In genomic region chr20:17571967-17572638, GRCh38 we compare ENCODE assay signal across 11 cellular contexts. TPM values are rescaled to one million over a fixed set of nuclear protein-coding genes. Genes with fewer than 3 reads are reported as not detected.
DNase-seq lines count a peak whose midpoint lies in the region; ATAC-seq, FAIRE-seq and TF ChIP-seq lines count a peak whose summit lies in the region.
"Had no signal": no experiment of that assay in that cellular context is flagged by ENCODE, and none has a peak within 500 bp of the region (broad histone marks: within the 10 kb centered on the region; RNA-seq: fewer than 3 reads in every experiment).

No MANE protein-coding gene starts in this region.

- H3K27me3 ChIP-seq in SK-N-SH (ENCODE audit: insufficient read depth), result no peaks in the 10 kb centered on the region
- H3K27me3 ChIP-seq in Peyer's patch, result no peaks in the 10 kb centered on the region
- H3K27me3 ChIP-seq in foreskin keratinocyte, result no peaks in the 10 kb centered on the region
- no peaks in the 10 kb centered on the region for H3K27me3 ChIP-seq in small intestine (ENCODE audit: control insufficient read depth in 2 of 2, insufficient read depth in 2 of 2, low read length in 2 of 2)
- no peaks in the 10 kb centered on the region for H3K27me3 ChIP-seq in mesendoderm (ENCODE audit: insufficient read depth, low read length, poor library complexity)
- H3K27me3 ChIP-seq: tibial nerve had no signal

- H3K23ac ChIP-seq in mesendoderm (ENCODE audit: low read length), result no peak overlapping the region

- no peak overlapping the region for H3K18ac ChIP-seq in mesendoderm (ENCODE audit: low read length)

- peak overlapping the region; percentile 84 for H3K4me2 ChIP-seq in SK-N-SH
- H3K4me2 ChIP-seq in mesendoderm (ENCODE audit: low read length), result no peak overlapping the region

- no peak for FAIRE-seq in small intestine (lab: Jason Lieb, UNC)
- FAIRE-seq in GM19239 (lab: Jason Lieb, UNC), result no peak

- no peaks in the 10 kb centered on the region for H3K9me2 ChIP-seq in SK-N-SH

- peaks cover 69% of the 10 kb centered on the region for H4K20me1 ChIP-seq in SK-N-SH (ENCODE audit: insufficient read depth)

- DNase-seq in SK-N-SH (no peak), Peyer's patch (no peak), foreskin keratinocyte (no peak), small intestine (peak; percentile 31), mesendoderm (no peak), GM19239 (ENCODE audit: insufficient read length, low spot score) (no peak)
- no peak for DNase-seq in NK-92 treated with Interleukin-12 subunit alpha and Interleukin-12 subunit beta, amount 100 ng/mL, for 24 hours (lab: John Stamatoyannopoulos, UW)

- no peak overlapping the region for H3K56ac ChIP-seq in mesendoderm (ENCODE audit: low read length)

- 73% methylated on average over 8 of the region's 8 CpGs for WGBS in SK-N-SH (ENCODE audit: low lambda C conversion rate)
- 19 to 45% (median 31%) methylated on average over 8 of the region's 8 CpGs for WGBS in small intestine, 3 donors
- WGBS in mesendoderm (ENCODE audit: extremely low coverage, insufficient coverage, low lambda C conversion rate), result no CpG with 5 or more reads among the region's 8 CpGs

- TF ChIP-seq RAD21 in SK-N-SH (IDR thresholded peaks at IDR 0.05; ENCODE audit: low read length), result no peak

- H3K4me3 ChIP-seq in SK-N-SH (ENCODE audit: low read depth in 2 of 2, low read length in 1 of 2), result peak overlapping the region; percentile 92 to 97; a peak in 3 of 4 replicates
- H3K4me3 ChIP-seq in Peyer's patch, result peak overlapping the region in 2 of 4 donors; percentile 8 to 90
- H3K4me3 ChIP-seq in small intestine (ENCODE audit: low read depth in 1 of 2, low read length in 2 of 2), result no peak overlapping the region
- H3K4me3 ChIP-seq in mesendoderm (ENCODE audit: low read length), result no peak overlapping the region
- H3K4me3 ChIP-seq: mucosa of descending colon had no signal

- peaks cover 76% of the 10 kb centered on the region for H3K79me2 ChIP-seq in SK-N-SH (ENCODE audit: insufficient read depth)
- peaks cover 45% of the 10 kb centered on the region for H3K79me2 ChIP-seq in mesendoderm (ENCODE audit: control insufficient read depth, insufficient read depth, low read length)

- no peak overlapping the region for H3K4ac ChIP-seq in mesendoderm (ENCODE audit: low read depth, low read length)

- H2BK120ac ChIP-seq in mesendoderm (ENCODE audit: low read depth, low read length), result no peak overlapping the region

- CTCF ChIA-PET in SK-N-SH (lab: Yijun Ruan, JAX), result interaction anchor here (1.0 to 3.3 kb wide), 7 partner anchors 20 to 367 kb away, joined by 3 to 16 read pairs (median 4); no protein-coding TSS in a partner anchor

- H4K8ac ChIP-seq in mesendoderm (ENCODE audit: low read depth, low read length), result no peak overlapping the region

- H2AK5ac ChIP-seq in mesendoderm (ENCODE audit: low read length), result no peak overlapping the region

- peaks cover 4% of the 10 kb centered on the region for H3K79me1 ChIP-seq in mesendoderm (ENCODE audit: low read length)

- ATAC-seq in SK-N-SH treated with all-trans-retinoic acid at 6 μM for 48 hours (no peak), foreskin keratinocyte (no peak)
- ATAC-seq: mucosa of descending colon had no signal

- POLR2A ChIA-PET in SK-N-SH (lab: Yijun Ruan, JAX), result no interaction called here

- H3K9ac ChIP-seq in SK-N-SH, result peak overlapping the region; percentile 95; the same call in 1 of the 2 replicates
- H3K9ac ChIP-seq in mesendoderm (ENCODE audit: low read length), result no peak overlapping the region

- H3K27ac ChIP-seq in SK-N-SH (ENCODE audit: low read depth in 2 of 2, low read length in 1 of 2) (peak overlapping the region in 1 of 2 experiments; percentile 5; a peak in 1 of 4 replicates), Peyer's patch (peak overlapping the region in 3 of 4 donors; percentile 38 to 98 (median 93)), foreskin keratinocyte (peak overlapping the region; percentile 88), small intestine (ENCODE audit: low read depth in 1 of 2, low read length in 1 of 2) (peak overlapping the region; percentile 20 to 64), mesendoderm (ENCODE audit: low read depth, low read length) (no peak overlapping the region)
- H3K27ac ChIP-seq: C4-2B had no signal

- H3K4me1 ChIP-seq in SK-N-SH (ENCODE audit: control insufficient read depth in 1 of 2, insufficient read depth in 2 of 2, low read depth in 1 of 2, low read length in 1 of 2) (peaks cover 0 to 3% of the 10 kb centered on the region in 2 experiments; a peak in 2 of 4 replicates), Peyer's patch (peaks cover 0 to 31% (median 2%) of the 10 kb centered on the region in 4 donors), foreskin keratinocyte (peaks cover 16% of the 10 kb centered on the region), small intestine (ENCODE audit: control insufficient read depth in 2 of 2, insufficient read depth in 1 of 2, low read depth in 1 of 2, low read length in 1 of 2) (peaks cover 3 to 12% of the 10 kb centered on the region in 2 donors), mesendoderm (ENCODE audit: control insufficient read depth, low read depth, low read length) (peaks cover 6% of the 10 kb centered on the region)

- no peak for TF ChIP-seq EP300 in SK-N-SH (IDR thresholded peaks at IDR 0.05; ENCODE audit: borderline replicate concordance in 1 of 2, low read depth in 1 of 2, low read length in 1 of 2)

- no peak overlapping the region for H2AFZ ChIP-seq in SK-N-SH (ENCODE audit: low read depth)

- TF ChIP-seq CTCF in SK-N-SH (IDR thresholded peaks at IDR 0.05) (no peak), Peyer's patch (IDR thresholded peaks at IDR 0.05) (no peak), foreskin keratinocyte (conservative IDR thresholded peaks at IDR 0.05) (no peak)

- H2BK15ac ChIP-seq in mesendoderm (replicated peaks; ENCODE audit: low read depth), result no peak overlapping the region

- H3K36me3 ChIP-seq in SK-N-SH (replicated peaks in 1 of 2; ENCODE audit: control insufficient read depth in 1 of 2, insufficient read depth in 2 of 2, low read length in 1 of 2) (peaks cover 3 to 24% of the 10 kb centered on the region in 2 experiments), Peyer's patch (no peaks in the 10 kb centered on the region), small intestine (ENCODE audit: control insufficient read depth in 2 of 2, insufficient read depth in 2 of 2, low read length in 2 of 2) (peaks cover 0 to 3% of the 10 kb centered on the region in 2 donors), mesendoderm (ENCODE audit: control insufficient read depth, insufficient read depth, low read length) (no peaks in the 10 kb centered on the region)
- H3K36me3 ChIP-seq: tibial nerve had no signal

- no peak overlapping the region for H4K5ac ChIP-seq in mesendoderm (ENCODE audit: low read length)

- H2BK5ac ChIP-seq in mesendoderm (ENCODE audit: low read length), result no peak overlapping the region

- peaks cover 19% of the 10 kb centered on the region for H3F3A ChIP-seq in SK-N-SH (replicated peaks; ENCODE audit: insufficient read depth)

- TF ChIP-seq POLR2A in Peyer's patch (IDR thresholded peaks at IDR 0.05), result no peak

- no peaks in the 10 kb centered on the region for H3K9me3 ChIP-seq in SK-N-SH
- no peaks in the 10 kb centered on the region for H3K9me3 ChIP-seq in Peyer's patch
- no peaks in the 10 kb centered on the region for H3K9me3 ChIP-seq in small intestine (ENCODE audit: control insufficient read depth, low read depth)
- H3K9me3 ChIP-seq: mucosa of descending colon, tibial nerve had no signal

TF ChIP-seq in SK-N-SH, 30 proteins besides CTCF, POLR2A, EP300 and RAD21 (continues in another document):
- TF ChIP-seq RXRA (IDR thresholded peaks at IDR 0.05; ENCODE audit: borderline replicate concordance, low read depth) (no peak), NFIC (IDR thresholded peaks at IDR 0.05; ENCODE audit: borderline replicate concordance) (no peak), FOXJ3 (CRISPR knock-in tag; IDR thresholded peaks at IDR 0.05) (no peak)
- TF ChIP-seq, protein P1, sequence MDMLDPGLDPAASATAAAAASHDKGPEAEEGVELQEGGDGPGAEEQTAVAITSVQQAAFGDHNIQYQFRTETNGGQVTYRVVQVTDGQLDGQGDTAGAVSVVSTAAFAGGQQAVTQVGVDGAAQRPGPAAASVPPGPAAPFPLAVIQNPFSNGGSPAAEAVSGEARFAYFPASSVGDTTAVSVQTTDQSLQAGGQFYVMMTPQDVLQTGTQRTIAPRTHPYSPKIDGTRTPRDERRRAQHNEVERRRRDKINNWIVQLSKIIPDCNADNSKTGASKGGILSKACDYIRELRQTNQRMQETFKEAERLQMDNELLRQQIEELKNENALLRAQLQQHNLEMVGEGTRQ (IDR thresholded peaks at IDR 0.05; ENCODE audit: borderline replicate concordance, low read depth, low read length), result no peak

TF ChIP-seq in SK-N-SH treated with all-trans-retinoic acid at 6 μM for 48 hours, 23 proteins besides CTCF, POLR2A, EP300 and RAD21 (continues in another document):
- no peak for TF ChIP-seq CSDC2 (CRISPR knock-in tag; IDR thresholded peaks at IDR 0.05)
- no peak for TF ChIP-seq ZNF8 (CRISPR knock-in tag; IDR thresholded peaks at IDR 0.05)
- TF ChIP-seq BACH2 (CRISPR knock-in tag; IDR thresholded peaks at IDR 0.05; ENCODE audit: borderline replicate concordance), result no peak
- TF ChIP-seq TOX (CRISPR knock-in tag; IDR thresholded peaks at IDR 0.05; ENCODE audit: borderline replicate concordance), result no peak
- TF ChIP-seq ESRRG (CRISPR knock-in tag; IDR thresholded peaks at IDR 0.05), result no peak
- TF ChIP-seq PPARA (CRISPR knock-in tag; IDR thresholded peaks at IDR 0.05; ENCODE audit: borderline replicate concordance), result no peak
- no peak for TF ChIP-seq ZNF565 (CRISPR knock-in tag; conservative IDR thresholded peaks at IDR 0.05; ENCODE audit: low read depth)
- no peak for TF ChIP-seq ZNF70 (CRISPR knock-in tag; IDR thresholded peaks at IDR 0.05)
- no peak for TF ChIP-seq OSR1 (CRISPR knock-in tag; IDR thresholded peaks at IDR 0.05)

RNA-seq across cellular contexts. Expression of gene DSTN, which starts 2.2 kb away (rescaled TPM):
- polyA plus RNA-seq in SK-N-SH (2012; rRNA removed), result 151 and 167 TPM in 2 replicates
- 249 and 348 TPM in 2 replicates for polyA plus RNA-seq in SK-N-SH (2012; cell fraction: cytosol; rRNA removed)
- 57.6 and 74.2 TPM in 2 replicates for polyA plus RNA-seq in SK-N-SH (2012; cell fraction: nucleus; rRNA removed)
- 100 to 1,000 TPM; 111 to 151 (median 117) TPM for total RNA-seq in Peyer's patch
- total RNA-seq in foreskin keratinocyte, result 398 and 412 TPM in 2 replicates
- polyA plus RNA-seq in foreskin keratinocyte, result 428 and 454 TPM in 2 replicates
- 100 to 1,000 TPM; 145 to 360 (median 189) TPM for polyA plus RNA-seq in small intestine
- 278 TPM for polyA plus RNA-seq in mesendoderm (2013, experiment 1 of 2)
- polyA plus RNA-seq in mesendoderm (2013, experiment 2 of 2), result 278 TPM

RNA-seq across cellular contexts. Expression of gene BFSP1, which starts 40.9 kb away (rescaled TPM):
- polyA plus RNA-seq in SK-N-SH (2012; rRNA removed) (6.7 and 7.1 TPM in 2 replicates), foreskin keratinocyte (1.3 and 1.5 TPM in 2 replicates), small intestine (under 1 TPM in 1 of 3 donors, not detected in 2; 0.49 TPM)
- polyA plus RNA-seq in SK-N-SH (2012; cell fraction: cytosol; rRNA removed), result 8.9 and 9.2 TPM in 2 replicates
- 5.6 and 5.9 TPM in 2 replicates for polyA plus RNA-seq in SK-N-SH (2012; cell fraction: nucleus; rRNA removed)
- total RNA-seq in Peyer's patch (1 to 10 TPM in 1 of 4 donors, under 1 TPM in 1, not detected in 2; 0.57 to 2.5 TPM), foreskin keratinocyte (1.4 and 1.8 TPM in 2 replicates)
- polyA plus RNA-seq in mesendoderm (2013, experiment 1 of 2), result 2.2 TPM
- 2.4 TPM for polyA plus RNA-seq in mesendoderm (2013, experiment 2 of 2)

Comparison
In these comparisons a context has a peak if more than half of its experiments do, and no peak if none do; other contexts are left out.
1. H3K4me3 ChIP-seq: peak in SK-N-SH (2 of 2); none in small intestine (0 of 2) and mesendoderm (single experiment).